In genomic region chr1:93744299-93744988, GRCh38 we compare ENCODE assay signal across 18 cellular contexts.
DNase-seq lines count a peak whose midpoint lies in the region; ATAC-seq and TF ChIP-seq lines count a peak whose summit lies in the region.
"Had no signal": no experiment of that assay in that cellular context is flagged by ENCODE, and none has a peak within 500 bp of the region (broad histone marks: within the 10 kb centered on the region; RNA-seq: fewer than 3 reads in every experiment).

No MANE protein-coding gene starts in this region.

- H3K27ac Mint-ChIP-seq in WTC11: no peak overlapping the region

- POLR2A ChIA-PET in WTC11 (lab: Charles Lee): no interaction called here

- peaks cover 26% of the 10 kb centered on the region for H3K9me3 Mint-ChIP-seq in WTC11

- ATAC-seq in GM18868 (IDR thresholded peaks at IDR 0.05; ENCODE audit: unreplicated experiment) (peak; percentile 60), HG03045 (IDR thresholded peaks at IDR 0.05; ENCODE audit: unreplicated experiment) (peak; percentile 43), foreskin keratinocyte (no peak), HG03039 (IDR thresholded peaks at IDR 0.05; ENCODE audit: unreplicated experiment) (no peak), WTC11 (no peak), GM19397 (IDR thresholded peaks at IDR 0.05; ENCODE audit: unreplicated experiment) (no peak), omental fat pad (ENCODE audit: low FRiP score) (no peak)
- ATAC-seq: left colon had no signal

- DNase-seq in ELF-1 (ENCODE audit: low read depth, low spot score) (peak; percentile 51), foreskin keratinocyte (no peak), WTC11 (ENCODE audit: low spot score) (no peak), omental fat pad (ENCODE audit: low spot score) (no peak)
- DNase-seq: activated CD4-positive, alpha-beta T cell treated with anti-CD3 and anti-CD28 coated beads for 48 hours; DMS79; H7; hippocampal formation; left colon; NCI-H2029 treated with DMSO at 0.1 percent for 48 hours; NCI-H774; RPMI8226 had no signal

- peaks cover 8% of the 10 kb centered on the region for H3K4me1 ChIP-seq in foreskin keratinocyte
- H3K4me1 ChIP-seq: prostate gland had no signal

- H3K4me1 Mint-ChIP-seq in WTC11: no peaks in the 10 kb centered on the region

- H3K27me3 ChIP-seq in foreskin keratinocyte: no peaks in the 10 kb centered on the region

- CTCF ChIA-PET in WTC11 (lab: Charles Lee): interaction anchor here (0.9 kb wide), 1 partner anchor 100 kb away, joined by 3 read pairs; no protein-coding TSS in a partner anchor

- peaks cover 7% of the 10 kb centered on the region for H3K36me3 Mint-ChIP-seq in WTC11

- H3K4me3 Mint-ChIP-seq in WTC11: no peak overlapping the region

- peaks cover 5% of the 10 kb centered on the region; the same call in 1 of the 2 replicates for H3K27me3 Mint-ChIP-seq in WTC11 (ENCODE audit: low read depth)

- no peak for TF ChIP-seq CTCF in foreskin keratinocyte (conservative IDR thresholded peaks at IDR 0.05)
- no peak for TF ChIP-seq CTCF in WTC11 (IDR thresholded peaks at IDR 0.05)
- no peak for TF ChIP-seq CTCF in omental fat pad (IDR thresholded peaks at IDR 0.05)

- peak overlapping the region; percentile 51 for H3K27ac ChIP-seq in foreskin keratinocyte
- H3K27ac ChIP-seq: prostate gland, thoracic aorta had no signal

TF ChIP-seq in WTC11, 78 proteins besides CTCF, POLR2A, EP300 and RAD21:
- no peak for TF ChIP-seq ZMAT4 (CRISPR knock-in tag; IDR thresholded peaks at IDR 0.05)
- TF ChIP-seq MAX (CRISPR knock-in tag; IDR thresholded peaks at IDR 0.05): no peak
- no peak for TF ChIP-seq TEAD4 (CRISPR knock-in tag; IDR thresholded peaks at IDR 0.05)
- TF ChIP-seq IRF1 (CRISPR knock-in tag; IDR thresholded peaks at IDR 0.05): no peak
- TF ChIP-seq E2F1 (CRISPR knock-in tag; IDR thresholded peaks at IDR 0.05): no peak
- no peak for TF ChIP-seq NFYB (CRISPR knock-in tag; conservative IDR thresholded peaks at IDR 0.05; ENCODE audit: low read depth)
- no peak for TF ChIP-seq ZNF263 (CRISPR knock-in tag; IDR thresholded peaks at IDR 0.05; ENCODE audit: low read depth)
- TF ChIP-seq MXD4 (CRISPR knock-in tag; IDR thresholded peaks at IDR 0.05; ENCODE audit: borderline replicate concordance): no peak
- no peak for TF ChIP-seq NFE2L1 (CRISPR knock-in tag; IDR thresholded peaks at IDR 0.05)
- no peak for TF ChIP-seq GTF2I (CRISPR knock-in tag; conservative IDR thresholded peaks at IDR 0.05)
- no peak for TF ChIP-seq SP1 (CRISPR knock-in tag; conservative IDR thresholded peaks at IDR 0.05)
- TF ChIP-seq RELA (CRISPR knock-in tag; IDR thresholded peaks at IDR 0.05; ENCODE audit: borderline replicate concordance): no peak
- no peak for TF ChIP-seq ELF4 (CRISPR knock-in tag; IDR thresholded peaks at IDR 0.05; ENCODE audit: low read depth)
- TF ChIP-seq HMGXB4 (CRISPR knock-in tag; IDR thresholded peaks at IDR 0.05): no peak

Comparison
In these comparisons a context has a peak if more than half of its experiments do, and no peak if none do; other contexts are left out.
1. ATAC-seq: peak in GM18868 (single experiment) and HG03045 (single experiment); none in foreskin keratinocyte (single experiment), HG03039 (single experiment), WTC11 (single experiment), GM19397 (single experiment) and omental fat pad (single experiment).